In genomic region chr18:1149709-1150108, GRCh38 we compare ENCODE assay signal across 8 cellular contexts.
"Had no signal": no experiment of that assay in that cellular context is flagged by ENCODE, and none has a peak within 500 bp of the region (broad histone marks: within the 10 kb centered on the region; RNA-seq: fewer than 3 reads in every experiment).

No MANE protein-coding gene starts in this region.

- H3K27ac Mint-ChIP-seq: GM23338, H9, HFFc6, IgD-negative memory B cell had no signal

- H3K4me3 Mint-ChIP-seq: GM23338, H9, HFFc6, IgD-negative memory B cell had no signal

- H3K4me1 Mint-ChIP-seq: IgD-negative memory B cell had no signal

- H3K4me2 ChIP-seq: GM23338 had no signal

- ATAC-seq: GM23338, HepG2 had no signal

- DNase-seq: H9, HCEC 1CT, HFFc6, KG1 had no signal

- H3K27ac ChIP-seq: HL-60 had no signal

- H2AFZ ChIP-seq: GM23338 had no signal

- H3K27me3 Mint-ChIP-seq: IgD-negative memory B cell had no signal

- H3K4me3 ChIP-seq: GM23338 had no signal
